In genomic region chr11:43579919-43580276, GRCh38 we compare ENCODE assay signal across 9 cellular contexts.
DNase-seq lines count a peak whose midpoint lies in the region; ATAC-seq and FAIRE-seq lines count a peak whose summit lies in the region.
"Had no signal": no experiment of that assay in that cellular context is flagged by ENCODE, and none has a peak within 500 bp of the region (broad histone marks: within the 10 kb centered on the region; RNA-seq: fewer than 3 reads in every experiment).

No MANE protein-coding gene starts in this region.

- H3K4me3 Mint-ChIP-seq in activated CD4-positive, alpha-beta T cell treated with anti-CD3 and anti-CD28 coated beads, Interleukin-2, amount 10 ng/mL, durations not matched to agents 24 days and 14 days = peak overlapping the region; percentile 69
- H3K4me3 Mint-ChIP-seq in activated CD4-positive, alpha-beta memory T cell treated with anti-CD3 and anti-CD28 coated beads, Interleukin-2, amount 10 ng/mL, durations not matched to agents 7 days and 5 days = peak overlapping the region; percentile 37
- H3K4me3 Mint-ChIP-seq in stimulated activated naive B cell treated with anti-CD40 and anti-IgM and Interleukin-4, amounts not matched to agents 10 μg/mL and 1 μg/mL and 100 μg/mL, for 72 hours = peak overlapping the region; percentile 76 to 80

- no peak for FAIRE-seq in RCC 7860 (lab: Jason Lieb, UNC)

- CTCF ChIA-PET in activated CD4-positive, alpha-beta memory T cell treated with anti-CD3 and anti-CD28 coated beads, Interleukin-2, amount 10 ng/mL, durations not matched to agents 7 days and 5 days (lab: Charles Lee) = no interaction called here

- no peak for DNase-seq in activated CD4-positive, alpha-beta T cell treated with anti-CD3 and anti-CD28 coated beads, Interleukin-2, amount 10 ng/mL, durations not matched to agents 24 days and 14 days
- DNase-seq in activated CD4-positive, alpha-beta T cell treated with anti-CD3 and anti-CD28 coated beads for 48 hours = no peak
- DNase-seq in activated CD4-positive, alpha-beta memory T cell treated with anti-CD3 and anti-CD28 coated beads, Interleukin-2, amount 10 ng/mL, durations not matched to agents 7 days and 5 days = no peak
- DNase-seq in stimulated activated naive B cell treated with anti-CD40 and anti-IgM and Interleukin-4, amounts not matched to agents 10 μg/mL and 1 μg/mL and 100 μg/mL, for 72 hours = no peak
- DNase-seq in NCI-H187 treated with DMSO at 0.1 percent for 48 hours (lab: John Stamatoyannopoulos, UW) = no peak
- no peak for DNase-seq in SIG-M5 treated with dmso at 0.1 percent for 504 hours (lab: John Stamatoyannopoulos, UW; ENCODE audit: unreplicated experiment)
- no peak for DNase-seq in RCC 7860 (ENCODE audit: low spot score)
- DNase-seq: NCI-H1694 treated with DMSO at 0.1 percent for 48 hours had no signal

- no peaks in the 10 kb centered on the region for H3K36me3 Mint-ChIP-seq in activated CD4-positive, alpha-beta T cell treated with anti-CD3 and anti-CD28 coated beads, Interleukin-2, amount 10 ng/mL, durations not matched to agents 24 days and 14 days (ENCODE audit: low read depth)
- peaks cover 8% of the 10 kb centered on the region for H3K36me3 Mint-ChIP-seq in activated CD4-positive, alpha-beta memory T cell treated with anti-CD3 and anti-CD28 coated beads, Interleukin-2, amount 10 ng/mL, durations not matched to agents 7 days and 5 days (ENCODE audit: low read depth)
- peaks cover 8 to 10% of the 10 kb centered on the region in 2 donors for H3K36me3 Mint-ChIP-seq in stimulated activated naive B cell treated with anti-CD40 and anti-IgM and Interleukin-4, amounts not matched to agents 10 μg/mL and 1 μg/mL and 100 μg/mL, for 72 hours

- peaks cover 20% of the 10 kb centered on the region for H3K4me1 Mint-ChIP-seq in activated CD4-positive, alpha-beta T cell treated with anti-CD3 and anti-CD28 coated beads, Interleukin-2, amount 10 ng/mL, durations not matched to agents 24 days and 14 days
- peaks cover 29% of the 10 kb centered on the region for H3K4me1 Mint-ChIP-seq in activated CD4-positive, alpha-beta memory T cell treated with anti-CD3 and anti-CD28 coated beads, Interleukin-2, amount 10 ng/mL, durations not matched to agents 7 days and 5 days
- peaks cover 46 to 78% of the 10 kb centered on the region in 2 donors for H3K4me1 Mint-ChIP-seq in stimulated activated naive B cell treated with anti-CD40 and anti-IgM and Interleukin-4, amounts not matched to agents 10 μg/mL and 1 μg/mL and 100 μg/mL, for 72 hours

- POLR2A ChIA-PET in activated CD4-positive, alpha-beta memory T cell treated with anti-CD3 and anti-CD28 coated beads, Interleukin-2, amount 10 ng/mL, durations not matched to agents 7 days and 5 days (lab: Charles Lee) = no interaction called here

- ATAC-seq in stimulated activated naive B cell treated with anti-CD40 and anti-IgM and Interleukin-4, amounts not matched to agents 10 μg/mL and 1 μg/mL and 100 μg/mL, for 72 hours (replicated peaks) = peak in 1 of 2 donors; percentile 4

- H3K27me3 Mint-ChIP-seq in activated CD4-positive, alpha-beta T cell treated with anti-CD3 and anti-CD28 coated beads, Interleukin-2, amount 10 ng/mL, durations not matched to agents 24 days and 14 days = peaks cover 85% of the 10 kb centered on the region
- peaks cover 87% of the 10 kb centered on the region for H3K27me3 Mint-ChIP-seq in activated CD4-positive, alpha-beta memory T cell treated with anti-CD3 and anti-CD28 coated beads, Interleukin-2, amount 10 ng/mL, durations not matched to agents 7 days and 5 days
- peaks cover 85 to 97% of the 10 kb centered on the region in 2 donors for H3K27me3 Mint-ChIP-seq in stimulated activated naive B cell treated with anti-CD40 and anti-IgM and Interleukin-4, amounts not matched to agents 10 μg/mL and 1 μg/mL and 100 μg/mL, for 72 hours

- peak overlapping the region; percentile 70 for H3K4me3 ChIP-seq in iPS-11a (ENCODE audit: low read depth, low read length)

- peaks cover 9% of the 10 kb centered on the region for H3K9me3 Mint-ChIP-seq in activated CD4-positive, alpha-beta T cell treated with anti-CD3 and anti-CD28 coated beads, Interleukin-2, amount 10 ng/mL, durations not matched to agents 24 days and 14 days
- H3K9me3 Mint-ChIP-seq in activated CD4-positive, alpha-beta memory T cell treated with anti-CD3 and anti-CD28 coated beads, Interleukin-2, amount 10 ng/mL, durations not matched to agents 7 days and 5 days = no peaks in the 10 kb centered on the region
- peaks cover 4 to 5% of the 10 kb centered on the region in 2 donors for H3K9me3 Mint-ChIP-seq in stimulated activated naive B cell treated with anti-CD40 and anti-IgM and Interleukin-4, amounts not matched to agents 10 μg/mL and 1 μg/mL and 100 μg/mL, for 72 hours

- intact Hi-C loops in activated CD4-positive, alpha-beta T cell treated with anti-CD3 and anti-CD28 coated beads, Interleukin-2, amount 10 ng/mL, durations not matched to agents 24 days and 14 days (cut with micrococcal nuclease) = loop anchor here (2.0 to 5.0 kb wide), 5 partner anchors 62 to 727 kb away; partner anchors contain the start of genes C11orf96 and HSD17B12

- no peak overlapping the region for H3K27ac Mint-ChIP-seq in activated CD4-positive, alpha-beta T cell treated with anti-CD3 and anti-CD28 coated beads, Interleukin-2, amount 10 ng/mL, durations not matched to agents 24 days and 14 days
- no peak overlapping the region for H3K27ac Mint-ChIP-seq in activated CD4-positive, alpha-beta memory T cell treated with anti-CD3 and anti-CD28 coated beads, Interleukin-2, amount 10 ng/mL, durations not matched to agents 7 days and 5 days
- no peak overlapping the region for H3K27ac Mint-ChIP-seq in stimulated activated naive B cell treated with anti-CD40 and anti-IgM and Interleukin-4, amounts not matched to agents 10 μg/mL and 1 μg/mL and 100 μg/mL, for 72 hours
